ENCODE assay signal across 8 cellular contexts in genomic region chr10:79826131-79826495, GRCh38. TPM values are rescaled to one million over a fixed set of nuclear protein-coding genes. Genes with fewer than 3 reads are reported as not detected.
DNase-seq lines count a peak whose midpoint lies in the region; FAIRE-seq and TF ChIP-seq lines count a peak whose summit lies in the region.
"Not testable (repeated sequence)": the region's sequence is repeated elsewhere in the genome, so short reads cannot be mapped to it uniquely, and the experiment has no call there.

No MANE protein-coding gene starts in this region.

- not testable (repeated sequence) for H3K4me1 ChIP-seq in uterus

- H3K27ac ChIP-seq in uterus, result peak overlapping the region; percentile 83 to 95

- not testable (repeated sequence) for FAIRE-seq in bronchial epithelial cell (lab: Jason Lieb, UNC)

- not testable (repeated sequence) for TF ChIP-seq CTCF in bronchial epithelial cell (IDR thresholded peaks at IDR 0.05; ENCODE audit: insufficient read depth, low read length, severe bottlenecking); retinal pigment epithelial cell (conservative IDR thresholded peaks at IDR 0.05; ENCODE audit: low read depth, low read length); uterus (IDR thresholded peaks at IDR 0.05)

- not testable (repeated sequence) for H3K36me3 ChIP-seq in bronchial epithelial cell (ENCODE audit: control insufficient read depth, insufficient read depth, low read length); uterus

- not testable (repeated sequence) for H3K27me3 ChIP-seq in bronchial epithelial cell (ENCODE audit: control insufficient read depth, insufficient read depth, low read length); uterus

- H3K4me3 ChIP-seq in bronchial epithelial cell (ENCODE audit: low read depth, low read length) (peak overlapping the region; percentile 53), retinal pigment epithelial cell (ENCODE audit: low read length) (peak overlapping the region; percentile 50), uterus (peak overlapping the region; percentile 32 to 61)

- DNase-seq in ELR (ENCODE audit: low read depth) (peak; percentile 13), M059J (ENCODE audit: low read depth) (peak; percentile 1), cardiac septum (ENCODE audit: low spot score) (peak; percentile 70), mesenteric fat pad (ENCODE audit: low spot score) (peak; percentile 83), uterus (peak in 1 of 2 donors; percentile 21)
- peak; percentile 21 for DNase-seq in activated CD4-positive, alpha-beta T cell treated with anti-CD3 and anti-CD28 coated beads, Interleukin-2, amount 50 U/mL, for 1 hour
- DNase-seq in bronchial epithelial cell (ENCODE audit: low read depth); retinal pigment epithelial cell (ENCODE audit: low read depth): not testable (repeated sequence)

- intact Hi-C loops in cardiac septum (cut with DNase I), result loop anchor here (10.0 kb wide), 1 partner anchor 99 kb away; no protein-coding TSS in a partner anchor
- intact Hi-C loops in uterus (cut with DNase I; ENCODE audit: low total_unique reads), result not testable (repeated sequence)

- not testable (repeated sequence) for H3K9me3 ChIP-seq in uterus

- not testable (repeated sequence) for TF ChIP-seq POLR2A in uterus (IDR thresholded peaks at IDR 0.05)

RNA-seq across cellular contexts. Expression of gene NUTM2E, which starts 0.4 kb away (rescaled TPM):
- total RNA-seq in M059J (2014; rRNA removed; shearing (Covaris generic)), result 0.05 TPM in 1 of 2 replicates, not detected in the other
- total RNA-seq in bronchial epithelial cell, result 0.13 TPM in 1 of 2 replicates, not detected in the other
- total RNA-seq in cardiac septum, result not detected
- total RNA-seq in mesenteric fat pad, result not detected
- total RNA-seq in uterus, result under 1 TPM in 1 of 4 donors, not detected in 3; 0.48 TPM
